20 cellular contexts compared by ENCODE assay signal in genomic region chr3:15513810-15514662, GRCh38.
"Had no signal": no experiment of that assay in that cellular context is flagged by ENCODE, and none has a peak within 500 bp of the region (broad histone marks: within the 10 kb centered on the region; RNA-seq: fewer than 3 reads in every experiment).

No MANE protein-coding gene starts in this region.

- H3K9me3 ChIP-seq: left lung, ovary, tibial nerve, uterus had no signal

- H3K27ac Mint-ChIP-seq: activated CD4-positive, alpha-beta T cell treated with anti-CD3 and anti-CD28 coated beads for 36 hours; activated CD8-positive, alpha-beta T cell treated with anti-CD3 and anti-CD28 coated beads for 36 hours; activated naive CD8-positive, alpha-beta T cell treated with anti-CD3 and anti-CD28 coated beads for 36 hours; memory B cell; stimulated activated memory B cell treated with anti-CD40 and anti-IgM and Interleukin-4, amounts not matched to agents 10 μg/mL and 1 μg/mL and 100 μg/mL, for 72 hours had no signal

- H3K27me3 Mint-ChIP-seq: activated CD4-positive, alpha-beta T cell treated with anti-CD3 and anti-CD28 coated beads for 36 hours; activated CD8-positive, alpha-beta T cell treated with anti-CD3 and anti-CD28 coated beads for 36 hours; activated naive CD8-positive, alpha-beta T cell treated with anti-CD3 and anti-CD28 coated beads for 36 hours; central memory CD8-positive, alpha-beta T cell had no signal

- H3K4me3 Mint-ChIP-seq: activated CD4-positive, alpha-beta T cell treated with anti-CD3 and anti-CD28 coated beads for 36 hours; activated CD8-positive, alpha-beta T cell treated with anti-CD3 and anti-CD28 coated beads for 36 hours; activated naive CD8-positive, alpha-beta T cell treated with anti-CD3 and anti-CD28 coated beads for 36 hours; activated T-cell treated with anti-CD3 and anti-CD28 coated beads, Interleukin-2, amount 50 U/mL, for 4 hours; central memory CD8-positive, alpha-beta T cell; memory B cell; stimulated activated memory B cell treated with anti-CD40 and anti-IgM and Interleukin-4, amounts not matched to agents 10 μg/mL and 1 μg/mL and 100 μg/mL, for 72 hours had no signal

- ATAC-seq: activated CD4-positive, alpha-beta T cell treated with anti-CD3 and anti-CD28 coated beads for 36 hours; activated CD8-positive, alpha-beta T cell treated with anti-CD3 and anti-CD28 coated beads for 36 hours; activated T-cell treated with anti-CD3 and anti-CD28 coated beads, Interleukin-2, amount 50 U/mL, for 4 hours; left lung; SK-N-SH treated with all-trans-retinoic acid at 6 μM for 48 hours; stimulated activated memory B cell treated with anti-CD40 and anti-IgM and Interleukin-4, amounts not matched to agents 10 μg/mL and 1 μg/mL and 100 μg/mL, for 72 hours had no signal

- H3K4me1 Mint-ChIP-seq: central memory CD8-positive, alpha-beta T cell had no signal

- H3K9me3 Mint-ChIP-seq: activated CD8-positive, alpha-beta T cell treated with anti-CD3 and anti-CD28 coated beads for 36 hours; activated naive CD8-positive, alpha-beta T cell treated with anti-CD3 and anti-CD28 coated beads for 36 hours; activated T-cell treated with anti-CD3 and anti-CD28 coated beads, Interleukin-2, amount 50 U/mL, for 4 hours; central memory CD8-positive, alpha-beta T cell; memory B cell; stimulated activated memory B cell treated with anti-CD40 and anti-IgM and Interleukin-4, amounts not matched to agents 10 μg/mL and 1 μg/mL and 100 μg/mL, for 72 hours had no signal

- H3K4me1 ChIP-seq: uterus had no signal

- H3K36me3 ChIP-seq: brain microvascular endothelial cell, left lung, ovary, tibial nerve, uterus had no signal

- H3K36me3 Mint-ChIP-seq: activated naive CD8-positive, alpha-beta T cell treated with anti-CD3 and anti-CD28 coated beads for 36 hours; memory B cell; stimulated activated memory B cell treated with anti-CD40 and anti-IgM and Interleukin-4, amounts not matched to agents 10 μg/mL and 1 μg/mL and 100 μg/mL, for 72 hours had no signal

- H3K27ac ChIP-seq: brain microvascular endothelial cell, left lung, ovary, tibial nerve, uterus, VCaP had no signal

- H3K4me3 ChIP-seq: left lung, ovary, tibial nerve, uterus had no signal

- H3K27me3 ChIP-seq: brain microvascular endothelial cell, left lung, ovary, tibial nerve, uterus had no signal

- DNase-seq: activated CD4-positive, alpha-beta T cell treated with anti-CD3 and anti-CD28 coated beads for 36 hours; activated CD8-positive, alpha-beta T cell treated with anti-CD3 and anti-CD28 coated beads for 36 hours; activated gamma-delta T cell treated with Interleukin-2 at 50 U/mL for 16 hours; activated naive CD8-positive, alpha-beta T cell treated with anti-CD3 and anti-CD28 coated beads for 36 hours; activated T-cell treated with anti-CD3 and anti-CD28 coated beads, Interleukin-2, amount 50 U/mL, for 4 hours; amygdala; brain microvascular endothelial cell; erythroblast; left lung; ovary; substantia nigra; T-helper 1 cell; T1000; uterus had no signal
